In genomic region chr22:42281284-42281683, GRCh38 we compare ENCODE assay signal across 2 cellular contexts.
TF ChIP-seq lines count a peak whose summit lies in the region.

No MANE protein-coding gene starts in this region.

TF ChIP-seq in SK-N-SH treated with all-trans-retinoic acid at 6 μM for 48 hours, 23 proteins besides CTCF, POLR2A, EP300 and RAD21:
- TF ChIP-seq ZFP3 (CRISPR knock-in tag; IDR thresholded peaks at IDR 0.05) (peak; percentile 86), ZNF8 (CRISPR knock-in tag; IDR thresholded peaks at IDR 0.05) (no peak)

TF ChIP-seq in SK-N-SH, 30 proteins besides CTCF, POLR2A, EP300 and RAD21:
- TF ChIP-seq JUND (IDR thresholded peaks at IDR 0.05) (no peak), FOXM1 (IDR thresholded peaks at IDR 0.05; ENCODE audit: low read depth) (no peak), YY1 (IDR thresholded peaks at IDR 0.05; ENCODE audit: low read depth) (no peak), SIN3A (IDR thresholded peaks at IDR 0.05; ENCODE audit: borderline replicate concordance, low read depth, low read length) (no peak), USF2 (IDR thresholded peaks at IDR 0.05; ENCODE audit: borderline replicate concordance, low read depth, low read length) (no peak), REST (IDR thresholded peaks at IDR 0.05; ENCODE audit: low read depth, low read length) (no peak), MEF2A (IDR thresholded peaks at IDR 0.05; ENCODE audit: borderline replicate concordance, low read depth) (no peak), USF1 (IDR thresholded peaks at IDR 0.05; ENCODE audit: borderline replicate concordance, low read depth) (no peak), GABPA (IDR thresholded peaks at IDR 0.05; ENCODE audit: low read depth) (no peak), RXRA (IDR thresholded peaks at IDR 0.05; ENCODE audit: borderline replicate concordance, low read depth) (no peak), EZH2phosphoT487 (IDR thresholded peaks at IDR 0.05; ENCODE audit: borderline replicate concordance, low read depth) (no peak), RCOR1 (IDR thresholded peaks at IDR 0.05; ENCODE audit: low read length) (no peak), MAX (IDR thresholded peaks at IDR 0.05; ENCODE audit: low read depth) (no peak), GATA2 (CRISPR knock-in tag; IDR thresholded peaks at IDR 0.05) (no peak), SMC3 (IDR thresholded peaks at IDR 0.05; ENCODE audit: low read depth, low read length) (no peak)
